In genomic region chr7:64905133-64905532, GRCh38 we compare ENCODE assay signal across 15 cellular contexts. TPM values are rescaled to one million over a fixed set of nuclear protein-coding genes. Genes with fewer than 3 reads are reported as not detected.
DNase-seq lines count a peak whose midpoint lies in the region; ATAC-seq, FAIRE-seq and TF ChIP-seq lines count a peak whose summit lies in the region.
"Had no signal": no experiment of that assay in that cellular context is flagged by ENCODE, and none has a peak within 500 bp of the region (broad histone marks: within the 10 kb centered on the region; RNA-seq: fewer than 3 reads in every experiment).

No MANE protein-coding gene starts in this region.

- H4K20me1 ChIP-seq in BLaER1 (peaks cover 25% of the 10 kb centered on the region), GM23248 (ENCODE audit: insufficient read depth) (no peaks in the 10 kb centered on the region), keratinocyte (ENCODE audit: control insufficient read depth, extremely low read depth, insufficient read depth, low read length) (no peaks in the 10 kb centered on the region)

- H3K9ac ChIP-seq in BLaER1 = no peak overlapping the region
- peak overlapping the region; percentile 44; the same call in 1 of the 2 replicates for H3K9ac ChIP-seq in GM23248
- no peak overlapping the region for H3K9ac ChIP-seq in keratinocyte (ENCODE audit: control insufficient read depth, extremely low read depth, insufficient read depth, low read length)

- peak overlapping the region; percentile 45 for H3K4me3 Mint-ChIP-seq in activated naive CD8-positive, alpha-beta T cell treated with anti-CD3 and anti-CD28 coated beads, Interleukin-2, amount 50 U/mL, for 24 hours
- H3K4me3 Mint-ChIP-seq in activated CD8-positive, alpha-beta T cell treated with anti-CD3 and anti-CD28 coated beads, Interleukin-2, amount 10 ng/mL, durations not matched to agents 7 days and 5 days = no peak overlapping the region

- in situ Hi-C loops in GM23248 (cut with MboI) = no loop called here

- peak overlapping the region; percentile 89 for H3K4me3 ChIP-seq in BLaER1
- peak overlapping the region; percentile 63 for H3K4me3 ChIP-seq in GM23248
- no peak overlapping the region for H3K4me3 ChIP-seq in keratinocyte (ENCODE audit: control insufficient read depth in 2 of 3, extremely low read depth in 1 of 3, insufficient read depth in 2 of 3, low read depth in 1 of 3, low read length in 3 of 3)
- H3K4me3 ChIP-seq: adrenal gland, lower lobe of right lung had no signal

- H3K27me3 Mint-ChIP-seq in activated naive CD8-positive, alpha-beta T cell treated with anti-CD3 and anti-CD28 coated beads, Interleukin-2, amount 50 U/mL, for 24 hours = no peaks in the 10 kb centered on the region
- H3K27me3 Mint-ChIP-seq in activated CD8-positive, alpha-beta T cell treated with anti-CD3 and anti-CD28 coated beads, Interleukin-2, amount 10 ng/mL, durations not matched to agents 7 days and 5 days (ENCODE audit: low read depth) = no peaks in the 10 kb centered on the region
- H3K27me3 Mint-ChIP-seq: central memory CD8-positive, alpha-beta T cell; effector memory CD8-positive, alpha-beta T cell had no signal

- FAIRE-seq in keratinocyte (lab: Jason Lieb, UNC) = no peak

- 67 to 70% methylated on average over 9 to 12 of the region's 12 CpGs for WGBS in GM23248 (ENCODE audit: low coverage in 1 of 2, low lambda C conversion rate in 2 of 2, missing lambda C conversion rate in 2 of 2), 2 experiments

- peaks cover 50% of the 10 kb centered on the region for H3K36me3 ChIP-seq in BLaER1
- no peaks in the 10 kb centered on the region for H3K36me3 ChIP-seq in GM23248 (ENCODE audit: low read depth)
- no peaks in the 10 kb centered on the region for H3K36me3 ChIP-seq in keratinocyte (ENCODE audit: control insufficient read depth in 2 of 2, extremely low read depth in 1 of 2, insufficient read depth in 2 of 2, low read length in 2 of 2)
- H3K36me3 ChIP-seq: adrenal gland, lower lobe of right lung had no signal

- H3K79me2 ChIP-seq in GM23248 (ENCODE audit: insufficient read depth) (peaks cover 59% of the 10 kb centered on the region), keratinocyte (ENCODE audit: control insufficient read depth, insufficient read depth, low read length) (peaks cover 60% of the 10 kb centered on the region)

- H2AFZ ChIP-seq in GM23248 (peak overlapping the region; percentile 77), keratinocyte (ENCODE audit: control insufficient read depth, low read length) (no peak overlapping the region)

- no peaks in the 10 kb centered on the region for H3K9me1 ChIP-seq in keratinocyte (ENCODE audit: control insufficient read depth, extremely low read depth, insufficient read depth, low read length)

- dilution Hi-C loops in keratinocyte (cut with MboI; ENCODE audit: extremely low pct_ligation_motif_present, low sequenced_read_pairs) = no loop called here

- no peak overlapping the region for H3K27ac ChIP-seq in BLaER1
- H3K27ac ChIP-seq in GM23248 = no peak overlapping the region
- no peak overlapping the region for H3K27ac ChIP-seq in keratinocyte (ENCODE audit: control insufficient read depth, insufficient read depth, low read length)
- H3K27ac ChIP-seq: adrenal gland, lower lobe of right lung had no signal

- H3K36me3 Mint-ChIP-seq in activated naive CD8-positive, alpha-beta T cell treated with anti-CD3 and anti-CD28 coated beads, Interleukin-2, amount 50 U/mL, for 24 hours (ENCODE audit: low read depth) = peaks cover 14% of the 10 kb centered on the region
- peaks cover 55% of the 10 kb centered on the region for H3K36me3 Mint-ChIP-seq in activated CD8-positive, alpha-beta T cell treated with anti-CD3 and anti-CD28 coated beads, Interleukin-2, amount 10 ng/mL, durations not matched to agents 7 days and 5 days (ENCODE audit: low read depth)

- H3F3A ChIP-seq in GM23248 (ENCODE audit: insufficient read depth) = no peaks in the 10 kb centered on the region

- peak; percentile 57 for DNase-seq in GM23248
- DNase-seq in activated naive CD8-positive, alpha-beta T cell treated with anti-CD3 and anti-CD28 coated beads, Interleukin-2, amount 50 U/mL, for 24 hours = no peak
- no peak for DNase-seq in keratinocyte (ENCODE audit: low read depth, low spot score)
- DNase-seq in NCI-H524 treated with DMSO at 0.1 percent for 48 hours (lab: John Stamatoyannopoulos, UW) = no peak
- no peak for DNase-seq in OCI-M2 (lab: John Stamatoyannopoulos, UW; ENCODE audit: unreplicated experiment)
- no peak for DNase-seq in GM19240 (ENCODE audit: insufficient read length, low spot score)
- no peak for DNase-seq in activated CD8-positive, alpha-beta T cell treated with anti-CD3 and anti-CD28 coated beads, Interleukin-2, amount 10 ng/mL, durations not matched to agents 7 days and 5 days
- DNase-seq: activated CD4-positive, alpha-beta T cell treated with anti-CD3 and anti-CD28 coated beads, Interleukin-2, amount 50 U/mL, for 48 hours; adrenal gland; effector memory CD8-positive, alpha-beta T cell; HCEC 1CT; lower lobe of right lung; NCI-H1694 treated with DMSO at 0.1 percent for 48 hours had no signal

- H3K4me1 Mint-ChIP-seq in activated naive CD8-positive, alpha-beta T cell treated with anti-CD3 and anti-CD28 coated beads, Interleukin-2, amount 50 U/mL, for 24 hours = peaks cover 57% of the 10 kb centered on the region
- H3K4me1 Mint-ChIP-seq in activated CD8-positive, alpha-beta T cell treated with anti-CD3 and anti-CD28 coated beads, Interleukin-2, amount 10 ng/mL, durations not matched to agents 7 days and 5 days (ENCODE audit: low read depth) = peaks cover 49% of the 10 kb centered on the region

- no peak for TF ChIP-seq CTCF in keratinocyte (optimal IDR thresholded peaks at IDR 0.05 in 1 of 3, IDR thresholded peaks at IDR 0.05 in 1 of 3, conservative IDR thresholded peaks at IDR 0.05 in 1 of 3; ENCODE audit: extremely low read depth in 1 of 3, insufficient read depth in 2 of 3, low read length in 3 of 3)

- H3K9me2 ChIP-seq in GM23248 (ENCODE audit: insufficient read depth) = no peaks in the 10 kb centered on the region

- H3K4me2 ChIP-seq in BLaER1 (peak overlapping the region; percentile 80), GM23248 (ENCODE audit: unreplicated experiment) (peak overlapping the region; percentile 80), keratinocyte (ENCODE audit: control insufficient read depth, extremely low read depth, insufficient read depth, low read depth, low read length) (peak overlapping the region; percentile 40)

- no peak for ATAC-seq in activated naive CD8-positive, alpha-beta T cell treated with anti-CD3 and anti-CD28 coated beads, Interleukin-2, amount 50 U/mL, for 24 hours
- ATAC-seq in activated CD8-positive, alpha-beta T cell treated with anti-CD3 and anti-CD28 coated beads, Interleukin-2, amount 10 ng/mL, durations not matched to agents 7 days and 5 days = no peak
- ATAC-seq: effector memory CD8-positive, alpha-beta T cell; lower lobe of right lung had no signal

- POLR2A ChIA-PET in activated CD8-positive, alpha-beta T cell treated with anti-CD3 and anti-CD28 coated beads, Interleukin-2, amount 10 ng/mL, durations not matched to agents 7 days and 5 days (lab: Charles Lee) = no interaction called here

- no peaks in the 10 kb centered on the region for H3K9me3 Mint-ChIP-seq in activated naive CD8-positive, alpha-beta T cell treated with anti-CD3 and anti-CD28 coated beads, Interleukin-2, amount 50 U/mL, for 24 hours
- peaks cover 9% of the 10 kb centered on the region for H3K9me3 Mint-ChIP-seq in activated CD8-positive, alpha-beta T cell treated with anti-CD3 and anti-CD28 coated beads, Interleukin-2, amount 10 ng/mL, durations not matched to agents 7 days and 5 days (ENCODE audit: insufficient read depth)
- H3K9me3 Mint-ChIP-seq: central memory CD8-positive, alpha-beta T cell; effector memory CD8-positive, alpha-beta T cell had no signal

- H3K9me3 ChIP-seq in BLaER1 (peaks cover 56% of the 10 kb centered on the region), GM23248 (ENCODE audit: low read depth) (no peaks in the 10 kb centered on the region), keratinocyte (ENCODE audit: control insufficient read depth, low read depth, low read length) (no peaks in the 10 kb centered on the region)
- H3K9me3 ChIP-seq: adrenal gland, lower lobe of right lung had no signal

- H3K27me3 ChIP-seq in BLaER1 (no peaks in the 10 kb centered on the region), GM23248 (replicated peaks; ENCODE audit: insufficient read depth) (no peaks in the 10 kb centered on the region), keratinocyte (ENCODE audit: control insufficient read depth, extremely low read depth, insufficient read depth, low read length) (no peaks in the 10 kb centered on the region)
- H3K27me3 ChIP-seq: adrenal gland had no signal

- H3K27ac Mint-ChIP-seq in activated naive CD8-positive, alpha-beta T cell treated with anti-CD3 and anti-CD28 coated beads, Interleukin-2, amount 50 U/mL, for 24 hours = no peak overlapping the region
- no peak overlapping the region for H3K27ac Mint-ChIP-seq in activated CD8-positive, alpha-beta T cell treated with anti-CD3 and anti-CD28 coated beads, Interleukin-2, amount 10 ng/mL, durations not matched to agents 7 days and 5 days

- CTCF ChIA-PET in activated CD8-positive, alpha-beta T cell treated with anti-CD3 and anti-CD28 coated beads, Interleukin-2, amount 10 ng/mL, durations not matched to agents 7 days and 5 days (lab: Charles Lee) = no interaction called here

- H3K4me1 ChIP-seq in BLaER1 = peaks cover 21% of the 10 kb centered on the region
- H3K4me1 ChIP-seq in GM23248 (ENCODE audit: insufficient read depth) = peaks cover 4% of the 10 kb centered on the region
- H3K4me1 ChIP-seq in keratinocyte (ENCODE audit: control insufficient read depth, extremely low read depth, insufficient read depth, low read length) = peaks cover 8% of the 10 kb centered on the region

RNA-seq across cellular contexts. Expression of gene ZNF273, which starts 2.1 kb away (rescaled TPM):
- total RNA-seq in GM23248 (2014; rRNA removed; shearing (Covaris generic)) = 4.8 and 8.3 TPM in 2 replicates
- polyA plus RNA-seq in GM23248 (2016; fragmentation: Nextera tagmentation; extraction: Ambion mirVana) (2.1 and 4.1 TPM in 2 replicates), keratinocyte (3.1 to 4.7 TPM (median 4.3 TPM) in 3 replicates)
- polyA plus RNA-seq in keratinocyte (2011; ENCODE audit: low read depth) = 3.5 TPM
- polyA plus RNA-seq in keratinocyte (2011; cell fraction: cytosol; rRNA removed) = 1.5 and 2.9 TPM in 2 replicates
- polyA plus RNA-seq in keratinocyte (2011; cell fraction: nucleus; rRNA removed) = 8.3 and 8.8 TPM in 2 replicates
- 2.1 and 3.3 TPM in 2 replicates for polyA plus RNA-seq in keratinocyte (2012; ENCODE audit: low replicate concordance)
- 1.6 to 3.8 TPM (median 2.0 TPM) in 3 replicates for polyA minus RNA-seq in keratinocyte
- polyA minus RNA-seq in keratinocyte (2011; cell fraction: cytosol; rRNA and poly(A)+ RNA removed) = 2.5 TPM
- polyA minus RNA-seq in keratinocyte (2011; cell fraction: nucleus; rRNA and poly(A)+ RNA removed) = 3.6 and 6.8 TPM in 2 replicates
- total RNA-seq in activated CD8-positive, alpha-beta T cell treated with anti-CD3 and anti-CD28 coated beads, Interleukin-2, amount 10 ng/mL, durations not matched to agents 7 days and 5 days = 10 to 100 TPM; 10.6 to 11.8 TPM

Comparison
In these comparisons a context has a peak if more than half of its experiments do, and no peak if none do; other contexts are left out.
1. H3K4me3 ChIP-seq: peak in BLaER1 (single experiment) and GM23248 (single experiment); none in keratinocyte (0 of 3).
2. Peak in every context shown above with its lines, with median percentiles within 50 percentile points of each other: H3K4me2 ChIP-seq.